11 cellular contexts compared by ENCODE assay signal in genomic region chr20:20463933-20464374, GRCh38.
DNase-seq lines count a peak whose midpoint lies in the region; ATAC-seq and TF ChIP-seq lines count a peak whose summit lies in the region.
"Had no signal": no experiment of that assay in that cellular context is flagged by ENCODE, and none has a peak within 500 bp of the region (broad histone marks: within the 10 kb centered on the region; RNA-seq: fewer than 3 reads in every experiment).

No MANE protein-coding gene starts in this region.

- H3K9me3 Mint-ChIP-seq in naive B cell = no peaks in the 10 kb centered on the region
- H3K9me3 Mint-ChIP-seq in CD4-positive, alpha-beta memory T cell = no peaks in the 10 kb centered on the region
- H3K9me3 Mint-ChIP-seq: effector memory CD8-positive, alpha-beta T cell; naive thymus-derived CD8-positive, alpha-beta T cell had no signal

- POLR2A ChIA-PET in OCI-LY7 (lab: Charles Lee) = interaction anchor here (0.7 kb wide), 1 partner anchor 97 kb away, joined by 3 read pairs; no protein-coding TSS in a partner anchor
- POLR2A ChIA-PET in CD4-positive, alpha-beta memory T cell (lab: Charles Lee; ENCODE audit: partially characterized antibody) = no interaction called here

- peaks cover 32% of the 10 kb centered on the region for H3K4me1 ChIP-seq in OCI-LY7 (ENCODE audit: insufficient read depth, low read length, poor library complexity, severe bottlenecking)
- no peaks in the 10 kb centered on the region for H3K4me1 ChIP-seq in CD4-positive, alpha-beta memory T cell (ENCODE audit: insufficient read depth, low read length)
- H3K4me1 ChIP-seq in tibial nerve = peaks cover 0 to 8% (median 3%) of the 10 kb centered on the region in 4 donors

- DNase-seq in OCI-LY7 (ENCODE audit: low spot score) = peak; percentile 50
- peak; percentile 33 for DNase-seq in naive B cell
- DNase-seq in 8988T = no peak
- no peak for DNase-seq in CD4-positive, alpha-beta memory T cell
- DNase-seq in foreskin melanocyte = no peak
- DNase-seq in tibial nerve (ENCODE audit: low spot score in 2 of 2) = no peak
- DNase-seq: effector memory CD8-positive, alpha-beta T cell; naive thymus-derived CD8-positive, alpha-beta T cell had no signal

- H3K36me3 ChIP-seq in OCI-LY7 (ENCODE audit: insufficient read depth, low read length) = no peaks in the 10 kb centered on the region
- no peaks in the 10 kb centered on the region for H3K36me3 ChIP-seq in CD4-positive, alpha-beta memory T cell (ENCODE audit: insufficient read depth, low read length)
- H3K36me3 ChIP-seq in tibial nerve = peaks cover 0 to 14% (median 0%) of the 10 kb centered on the region in 3 donors

- CTCF ChIA-PET in OCI-LY7 (lab: Charles Lee; ENCODE audit: unreplicated experiment) = no interaction called here
- CTCF ChIA-PET in CD4-positive, alpha-beta memory T cell (lab: Charles Lee; ENCODE audit: partially characterized antibody) = no interaction called here

- ATAC-seq in GM18858 (IDR thresholded peaks at IDR 0.05; ENCODE audit: unreplicated experiment) = peak; percentile 32
- peak; percentile 46 for ATAC-seq in HG02798 (IDR thresholded peaks at IDR 0.05; ENCODE audit: poor library complexity, unreplicated experiment)
- ATAC-seq in naive B cell (ENCODE audit: low read depth in 2 of 2) = peak; percentile 91 to 92
- ATAC-seq: effector memory CD8-positive, alpha-beta T cell; naive thymus-derived CD8-positive, alpha-beta T cell had no signal

- H3K36me3 Mint-ChIP-seq in naive B cell = peaks cover 3 to 5% of the 10 kb centered on the region in 2 donors
- H3K36me3 Mint-ChIP-seq in CD4-positive, alpha-beta memory T cell = peaks cover 18 to 21% of the 10 kb centered on the region in 2 donors

- H3K79me2 ChIP-seq in OCI-LY7 (ENCODE audit: insufficient read depth, low read depth, low read length) = no peaks in the 10 kb centered on the region

- H3K27me3 Mint-ChIP-seq in naive B cell = no peaks in the 10 kb centered on the region
- no peaks in the 10 kb centered on the region for H3K27me3 Mint-ChIP-seq in CD4-positive, alpha-beta memory T cell
- H3K27me3 Mint-ChIP-seq: effector memory CD8-positive, alpha-beta T cell; naive thymus-derived CD8-positive, alpha-beta T cell had no signal

- no peak for TF ChIP-seq POLR2A in tibial nerve (IDR thresholded peaks at IDR 0.05)

- no peak overlapping the region for H3K4me3 ChIP-seq in OCI-LY7 (ENCODE audit: low read depth, low read length, poor library complexity, severe bottlenecking)
- H3K4me3 ChIP-seq in CD4-positive, alpha-beta memory T cell (ENCODE audit: low read length in 2 of 2) = no peak overlapping the region
- H3K4me3 ChIP-seq in tibial nerve = no peak overlapping the region

- no peaks in the 10 kb centered on the region for H3K9me2 ChIP-seq in OCI-LY7 (ENCODE audit: insufficient read depth, low read length)

- no peak for TF ChIP-seq EP300 in tibial nerve (IDR thresholded peaks at IDR 0.05)

- 48 to 61% methylated on average over 9 of the region's 9 CpGs for whole genome bisulfite sequencing in tibial nerve, 2 donors

- peak overlapping the region; percentile 49 to 89 (median 68) for H3K27ac Mint-ChIP-seq in naive B cell
- H3K27ac Mint-ChIP-seq in CD4-positive, alpha-beta memory T cell = no peak overlapping the region
- H3K27ac Mint-ChIP-seq: naive thymus-derived CD8-positive, alpha-beta T cell had no signal

- H2AFZ ChIP-seq in OCI-LY7 (ENCODE audit: low read length) = peak overlapping the region; percentile 57

- H3K4me1 Mint-ChIP-seq in naive B cell = peaks cover 30 to 46% (median 41%) of the 10 kb centered on the region in 3 donors
- peaks cover 0 to 6% (median 0%) of the 10 kb centered on the region in 4 donors for H3K4me1 Mint-ChIP-seq in CD4-positive, alpha-beta memory T cell

- BruUV-seq in OCI-LY7 (replicated peaks; lab: Mats Ljungman, UMichigan) = no TSS peak

- no peak for TF ChIP-seq CTCF in OCI-LY7 (conservative IDR thresholded peaks at IDR 0.05; ENCODE audit: low read length)
- TF ChIP-seq CTCF in tibial nerve (IDR thresholded peaks at IDR 0.05) = no peak

- H4K20me1 ChIP-seq in OCI-LY7 (ENCODE audit: insufficient read depth, low read length) = no peaks in the 10 kb centered on the region

- peak overlapping the region in 6 of 8 donors; percentile 6 to 44 (median 35) for H3K4me3 Mint-ChIP-seq in naive B cell
- H3K4me3 Mint-ChIP-seq in CD4-positive, alpha-beta memory T cell = no peak overlapping the region
- H3K4me3 Mint-ChIP-seq: effector memory CD8-positive, alpha-beta T cell; naive thymus-derived CD8-positive, alpha-beta T cell had no signal

- intact Hi-C loops in OCI-LY7 (cut with micrococcal nuclease; ENCODE audit: unreplicated experiment) = no loop called here
- intact Hi-C loops in CD4-positive, alpha-beta memory T cell (cut with micrococcal nuclease) = no loop called here

- H3K9me3 ChIP-seq in OCI-LY7 (ENCODE audit: low read length) = no peaks in the 10 kb centered on the region
- H3K9me3 ChIP-seq in CD4-positive, alpha-beta memory T cell (ENCODE audit: control insufficient read depth in 1 of 2, low read length in 2 of 2) = no peaks in the 10 kb centered on the region
- H3K9me3 ChIP-seq in tibial nerve = no peaks in the 10 kb centered on the region

- H3K27me3 ChIP-seq in CD4-positive, alpha-beta memory T cell (ENCODE audit: insufficient read depth, low read length) = no peaks in the 10 kb centered on the region
- no peaks in the 10 kb centered on the region for H3K27me3 ChIP-seq in tibial nerve

- no peak overlapping the region for H3K27ac ChIP-seq in OCI-LY7 (ENCODE audit: low read depth, low read length, poor library complexity, severe bottlenecking)
- H3K27ac ChIP-seq in CD4-positive, alpha-beta memory T cell (ENCODE audit: low read depth, low read length) = no peak overlapping the region
- peak overlapping the region in 2 of 4 donors; percentile 39 to 44 for H3K27ac ChIP-seq in tibial nerve
- H3K27ac ChIP-seq: KMS-11 had no signal

- H3K4me2 ChIP-seq in OCI-LY7 (ENCODE audit: low read length) = peak overlapping the region; percentile 47
- H3K4me2 ChIP-seq: KMS-11 had no signal

Comparison
In these comparisons a context has a peak if more than half of its experiments do, and no peak if none do; other contexts are left out.
1. ATAC-seq: peak in every context shown above with its lines; median percentile 92 in naive B cell; 46 in HG02798; 32 in GM18858.
2. DNase-seq: peak in OCI-LY7 (single experiment) and naive B cell (single experiment); none in 8988T (single experiment), CD4-positive, alpha-beta memory T cell (0 of 5), foreskin melanocyte (single experiment) and tibial nerve (0 of 2).
3. H3K27ac Mint-ChIP-seq: peak in naive B cell (6 of 6); none in CD4-positive, alpha-beta memory T cell (0 of 7).
4. H3K4me3 Mint-ChIP-seq: peak in naive B cell (6 of 8); none in CD4-positive, alpha-beta memory T cell (0 of 8).